In the genomic region with DNA sequence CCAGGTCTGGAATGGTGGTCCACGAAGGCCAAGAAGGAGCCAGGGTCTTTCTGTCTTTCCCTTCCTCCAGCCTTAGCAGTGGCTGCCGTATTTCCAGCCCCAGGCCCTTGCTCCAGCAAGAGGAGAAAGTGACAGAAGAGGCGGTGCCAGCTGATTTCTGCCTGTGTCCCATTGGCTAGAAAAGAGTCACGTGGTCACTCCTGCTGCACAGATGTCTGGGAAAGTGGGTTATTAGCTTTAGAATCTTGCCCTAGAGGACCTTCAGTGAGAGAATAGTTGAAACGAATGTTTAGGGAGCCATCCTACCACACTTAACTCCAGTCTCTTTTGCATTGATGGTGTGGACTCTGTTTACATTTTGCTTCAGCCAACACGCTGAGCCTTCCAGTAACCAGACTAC, we compare ENCODE assay signal across 2 cellular contexts.
TF ChIP-seq lines count a peak whose summit lies in the region.

No MANE protein-coding gene starts in this region.

TF ChIP-seq in HepG2, 621 proteins besides CTCF, POLR2A, EP300 and RAD21 (continued from another document):
- TF ChIP-seq USF2 (IDR thresholded peaks at IDR 0.05; ENCODE audit: low read depth, low read length) = peak; percentile 52
- peak; percentile 46; the same call in 1 of the 2 replicates for TF ChIP-seq USF2 (CRISPR knock-in tag; IDR thresholded peaks at IDR 0.05; ENCODE audit: borderline replicate concordance)

TF ChIP-seq in GM12878, 131 proteins besides CTCF, POLR2A, EP300 and RAD21 (continued from another document):
- TF ChIP-seq USF1 (IDR thresholded peaks at IDR 0.05; ENCODE audit: borderline replicate concordance, extremely low read length, insufficient read depth, low read depth, low read length) = peak; percentile 12
- peak; percentile 40; the same call in 1 of the 2 replicates for TF ChIP-seq RAD51 (IDR thresholded peaks at IDR 0.05)
